Comparison of ENCODE assay signal across 1 cellular context in the genomic region with DNA sequence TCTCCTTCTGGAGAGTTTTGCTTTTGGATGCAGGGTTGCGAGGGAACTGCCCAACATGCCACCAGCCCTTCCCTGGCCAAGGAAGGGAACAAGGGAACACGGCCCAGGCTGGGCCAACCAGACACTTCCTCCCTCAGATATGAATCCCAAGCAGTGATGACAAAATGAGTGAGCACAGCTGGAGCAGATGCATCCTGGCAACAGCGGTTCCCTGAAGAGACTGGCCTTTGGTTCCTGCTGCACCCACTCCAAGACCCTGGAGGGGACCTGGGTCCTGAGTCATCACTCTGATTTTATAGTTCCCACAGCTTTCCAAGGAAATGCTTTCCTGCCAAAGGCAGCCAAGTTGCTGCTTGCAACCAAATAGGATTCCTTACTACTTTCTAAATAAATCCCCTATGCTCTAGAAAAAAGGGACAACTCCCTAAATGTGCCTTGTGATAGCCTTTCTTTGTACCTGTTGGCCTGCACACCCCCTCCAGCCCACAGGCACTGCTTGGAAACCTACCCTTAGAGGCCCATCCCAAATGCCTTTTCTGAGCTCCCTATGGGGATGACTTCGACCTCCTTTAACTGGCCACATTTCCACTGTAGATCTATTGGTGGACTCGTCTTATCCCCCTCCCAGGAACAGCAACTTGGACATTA.
TF ChIP-seq lines count a peak whose summit lies in the region.

No MANE protein-coding gene starts in this region.

TF ChIP-seq in H1, 55 proteins besides CTCF, POLR2A, EP300 and RAD21:
- TF ChIP-seq RBBP5 (IDR thresholded peaks at IDR 0.05; ENCODE audit: borderline replicate concordance, low read depth, low read length): no peak
- TF ChIP-seq FOSL1 (IDR thresholded peaks at IDR 0.05; ENCODE audit: insufficient read depth, low read depth, low read length): no peak
- no peak for TF ChIP-seq CHD7 (IDR thresholded peaks at IDR 0.05; ENCODE audit: insufficient replicate concordance, low read length)
- no peak for TF ChIP-seq RFX5 (IDR thresholded peaks at IDR 0.05; ENCODE audit: borderline replicate concordance, low read depth, low read length)
- TF ChIP-seq KDM5A (IDR thresholded peaks at IDR 0.05; ENCODE audit: low read length): no peak
- no peak for TF ChIP-seq EGR1 (IDR thresholded peaks at IDR 0.05; ENCODE audit: borderline replicate concordance, low read depth, low read length)
- TF ChIP-seq BCL11A (IDR thresholded peaks at IDR 0.05; ENCODE audit: low read depth in 2 of 2, low read length in 2 of 2): no peak
- TF ChIP-seq, protein P1, sequence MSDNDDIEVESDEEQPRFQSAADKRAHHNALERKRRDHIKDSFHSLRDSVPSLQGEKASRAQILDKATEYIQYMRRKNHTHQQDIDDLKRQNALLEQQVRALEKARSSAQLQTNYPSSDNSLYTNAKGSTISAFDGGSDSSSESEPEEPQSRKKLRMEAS (IDR thresholded peaks at IDR 0.05): no peak
- TF ChIP-seq POLR2AphosphoS5 (IDR thresholded peaks at IDR 0.05; ENCODE audit: low read depth, low read length): no peak
- no peak for TF ChIP-seq JUND (IDR thresholded peaks at IDR 0.05; ENCODE audit: low read length)
- TF ChIP-seq CBX5 (IDR thresholded peaks at IDR 0.05; ENCODE audit: low read depth, low read length): no peak
- no peak for TF ChIP-seq BACH1 (IDR thresholded peaks at IDR 0.05; ENCODE audit: low read length)
